ENCODE assay signal across 15 cellular contexts in genomic region chr3:9170851-9171160, GRCh38.
DNase-seq lines count a peak whose midpoint lies in the region; ATAC-seq and TF ChIP-seq lines count a peak whose summit lies in the region.
"Had no signal": no experiment of that assay in that cellular context is flagged by ENCODE, and none has a peak within 500 bp of the region (broad histone marks: within the 10 kb centered on the region; RNA-seq: fewer than 3 reads in every experiment).

No MANE protein-coding gene starts in this region.

- no peak for DNase-seq in esophagus squamous epithelium (lab: John Stamatoyannopoulos, UW)
- no peak for DNase-seq in SKM-1 (lab: John Stamatoyannopoulos, UW; ENCODE audit: unreplicated experiment)
- DNase-seq in activated naive CD4-positive, alpha-beta T cell treated with anti-CD3 and anti-CD28 coated beads, Interleukin-2, amount 50 U/mL, for 72 hours (ENCODE audit: low spot score in 2 of 2) = no peak
- no peak for DNase-seq in T1000 (lab: John Stamatoyannopoulos, UW)
- DNase-seq: COR-L47, MV-4-11, NCI-H1694 treated with DMSO at 0.1 percent for 48 hours had no signal

- H3K27me3 ChIP-seq in esophagus squamous epithelium = no peaks in the 10 kb centered on the region
- no peaks in the 10 kb centered on the region for H3K27me3 ChIP-seq in thymus (ENCODE audit: control insufficient read depth, insufficient read depth)

- H3K9me3 ChIP-seq in KOPT-K1 (ENCODE audit: insufficient read depth, low read length, poor library complexity, severe bottlenecking) = no peaks in the 10 kb centered on the region
- no peaks in the 10 kb centered on the region for H3K9me3 ChIP-seq in esophagus squamous epithelium
- H3K9me3 ChIP-seq in thymus (ENCODE audit: control insufficient read depth) = no peaks in the 10 kb centered on the region

- peak overlapping the region; percentile 56 for H3K27ac ChIP-seq in KOPT-K1 (ENCODE audit: low read depth, low read length, poor library complexity, severe bottlenecking)
- peak overlapping the region; percentile 98 for H3K27ac ChIP-seq in VCaP
- H3K27ac ChIP-seq in esophagus squamous epithelium = peak overlapping the region; percentile 28 to 81 (median 64)
- H3K27ac ChIP-seq in thymus (ENCODE audit: low read depth) = peak overlapping the region; percentile 3

- no peak for TF ChIP-seq POLR2A in esophagus squamous epithelium (IDR thresholded peaks at IDR 0.05)

- H3K4me3 ChIP-seq in esophagus squamous epithelium = no peak overlapping the region
- no peak overlapping the region for H3K4me3 ChIP-seq in thymus (ENCODE audit: low read length)
- H3K4me3 ChIP-seq: GM23338 had no signal

- no peak for TF ChIP-seq CTCF in VCaP (conservative IDR thresholded peaks at IDR 0.05)
- no peak for TF ChIP-seq CTCF in esophagus squamous epithelium (IDR thresholded peaks at IDR 0.05)

- peaks cover 19 to 81% (median 40%) of the 10 kb centered on the region in 3 donors for H3K4me1 ChIP-seq in esophagus squamous epithelium
- peaks cover 18% of the 10 kb centered on the region for H3K4me1 ChIP-seq in thymus (ENCODE audit: control insufficient read depth, insufficient read depth, low read length)

- WGBS in esophagus squamous epithelium, 2 donors = no CpG with 5 or more reads among the region's 5 CpGs
- 97% methylated on average over 5 of the region's 5 CpGs for WGBS in thymus

- H3K36me3 Mint-ChIP-seq in activated naive CD4-positive, alpha-beta T cell treated with anti-CD3 and anti-CD28 coated beads, Interleukin-2, amount 50 U/mL, for 72 hours = no peaks in the 10 kb centered on the region
- H3K36me3 Mint-ChIP-seq: CD14-positive monocyte had no signal

- H3K27ac Mint-ChIP-seq in activated naive CD4-positive, alpha-beta T cell treated with anti-CD3 and anti-CD28 coated beads, Interleukin-2, amount 50 U/mL, for 72 hours = peak overlapping the region in 1 of 2 donors; percentile 59
- H3K27ac Mint-ChIP-seq: CD14-positive monocyte, GM23338 had no signal

- ATAC-seq in activated naive CD4-positive, alpha-beta T cell treated with anti-CD3 and anti-CD28 coated beads, Interleukin-2, amount 50 U/mL, for 72 hours = no peak
- ATAC-seq: GM23338, HCT116, Panc1, Right ventricle myocardium inferior had no signal

- H3K9me3 Mint-ChIP-seq in activated naive CD4-positive, alpha-beta T cell treated with anti-CD3 and anti-CD28 coated beads, Interleukin-2, amount 50 U/mL, for 72 hours = no peaks in the 10 kb centered on the region
- H3K9me3 Mint-ChIP-seq: CD14-positive monocyte, GM23338 had no signal

- intact Hi-C loops in esophagus squamous epithelium (cut with DNase I) = no loop called here

- H3K36me3 ChIP-seq in KOPT-K1 (ENCODE audit: insufficient read depth, low read length) (no peaks in the 10 kb centered on the region), esophagus squamous epithelium (no peaks in the 10 kb centered on the region), thymus (ENCODE audit: control insufficient read depth, insufficient read depth) (no peaks in the 10 kb centered on the region)

Comparison
In these comparisons a context has a peak if more than half of its experiments do, and no peak if none do; other contexts are left out.
1. H3K27ac ChIP-seq: peak in every context shown above with its lines; median percentile 98 in VCaP; 64 in esophagus squamous epithelium; 56 in KOPT-K1; 3 in thymus.